In the genomic region with DNA sequence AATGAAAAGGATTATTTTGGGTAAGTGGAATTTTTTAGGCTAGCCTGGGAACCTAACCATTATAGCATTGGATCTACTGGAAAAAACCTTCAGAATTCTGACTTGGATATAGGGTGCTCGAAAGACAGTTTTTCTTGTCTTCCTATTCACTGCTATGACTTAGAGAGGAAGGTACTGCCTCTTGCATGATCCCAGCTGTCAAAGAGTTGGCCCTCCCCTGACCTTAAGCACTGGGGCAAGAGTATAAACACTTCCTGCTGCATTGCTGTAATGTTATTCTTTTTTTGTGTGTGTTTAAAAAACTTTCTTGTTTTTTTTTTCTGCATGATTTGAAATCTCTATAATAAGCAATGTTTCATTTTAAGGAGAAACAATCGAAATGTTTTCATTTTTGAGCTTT, we compare ENCODE assay signal across 21 cellular contexts.
DNase-seq lines count a peak whose midpoint lies in the region; ATAC-seq and FAIRE-seq lines count a peak whose summit lies in the region.
"Had no signal": no experiment of that assay in that cellular context is flagged by ENCODE, and none has a peak within 500 bp of the region (broad histone marks: within the 10 kb centered on the region; RNA-seq: fewer than 3 reads in every experiment).

No MANE protein-coding gene starts in this region.

- no peaks in the 10 kb centered on the region for H3K36me3 ChIP-seq in small intestine (ENCODE audit: control insufficient read depth in 2 of 2, insufficient read depth in 2 of 2, low read length in 2 of 2)

- no peak overlapping the region for H3K27ac ChIP-seq in small intestine (ENCODE audit: low read depth in 1 of 2, low read length in 1 of 2)

- no peaks in the 10 kb centered on the region for H3K4me1 ChIP-seq in small intestine (ENCODE audit: control insufficient read depth in 2 of 2, insufficient read depth in 1 of 2, low read depth in 1 of 2, low read length in 1 of 2)
- H3K4me1 ChIP-seq: Caco-2 had no signal

- no peak for ATAC-seq in HG03045 (IDR thresholded peaks at IDR 0.05; ENCODE audit: unreplicated experiment)
- ATAC-seq: effector memory CD8-positive, alpha-beta T cell; Panc1 had no signal

- H3K27me3 ChIP-seq in small intestine (ENCODE audit: control insufficient read depth in 2 of 2, insufficient read depth in 2 of 2, low read length in 2 of 2) = no peaks in the 10 kb centered on the region

- H3K4me3 ChIP-seq in small intestine (ENCODE audit: low read depth in 1 of 2, low read length in 2 of 2) = no peak overlapping the region

- H3K9me3 ChIP-seq in small intestine (ENCODE audit: control insufficient read depth, low read depth) = no peaks in the 10 kb centered on the region
- H3K9me3 ChIP-seq: Caco-2 had no signal

- peak; percentile 67 for FAIRE-seq in small intestine (lab: Jason Lieb, UNC)

- DNase-seq in LHCN-M2 (ENCODE audit: low read depth) (peak; percentile 13), RPMI7951 (ENCODE audit: low read depth) (peak; percentile 4), iris pigment epithelial cell (ENCODE audit: low read depth) (peak; percentile 10), small intestine (no peak), iPS-NIHi11 (ENCODE audit: low spot score) (no peak)
- DNase-seq in stimulated activated CD4-positive, alpha-beta T cell treated with anti-CD3 and anti-CD28 coated beads, Interleukin-2, amount 100 ng/mL, for 48 hours = no peak
- DNase-seq: activated CD4-positive, alpha-beta T cell treated with anti-CD3 and anti-CD28 coated beads, Interleukin-2, amount 10 ng/mL, durations not matched to agents 24 days and 14 days; activated CD8-positive, alpha-beta memory T cell treated with anti-CD3 and anti-CD28 coated beads, Interleukin-2, amount 50 U/mL, for 4 hours; activated effector memory CD4-positive, alpha-beta T cell treated with anti-CD3 and anti-CD28 coated beads, Interleukin-2, amount 50 U/mL, for 16 hours; Caco-2; effector memory CD8-positive, alpha-beta T cell; H9; hippocampal formation; KBM-7; NCI-H1436 treated with DMSO at 0.1 percent for 48 hours; NCI-H82; retina; stimulated activated CD4-positive, alpha-beta T cell treated with anti-CD3 and anti-CD28 coated beads, Interleukin-2, amount 100 ng/mL, for 24 hours; SW 1271 had no signal

- WGBS in small intestine, 3 donors = 58 to 69% (median 66%) methylated on average over 2 of the region's 2 CpGs

Comparison
In these comparisons a context has a peak if more than half of its experiments do, and no peak if none do; other contexts are left out.
1. DNase-seq: peak in LHCN-M2 (single experiment), RPMI7951 (single experiment) and iris pigment epithelial cell (single experiment); none in small intestine (single experiment), iPS-NIHi11 (single experiment) and stimulated activated CD4-positive, alpha-beta T cell treated with anti-CD3 and anti-CD28 coated beads, Interleukin-2, amount 100 ng/mL, for 48 hours (0 of 2).